In genomic region chr7:80760292-80760691, GRCh38 we compare ENCODE assay signal across 18 cellular contexts.
A peak's percentile ranks its signal among the peaks of the same experiment; 100 is the strongest.
DNase-seq lines count a peak whose midpoint lies in the region; ATAC-seq and TF ChIP-seq lines count a peak whose summit lies in the region.
"Had no signal": no experiment of that assay in that cellular context is flagged by ENCODE, and none has a peak within 500 bp of the region (broad histone marks: within the 10 kb centered on the region; RNA-seq: fewer than 3 reads in every experiment).

No MANE protein-coding gene starts in this region.

- no peak for TF ChIP-seq CTCF in nephron (IDR thresholded peaks at IDR 0.05; ENCODE audit: unreplicated experiment in 3 of 3)
- no peak for TF ChIP-seq CTCF in tibial nerve (IDR thresholded peaks at IDR 0.05)

- no peak for TF ChIP-seq POLR2A in tibial nerve (IDR thresholded peaks at IDR 0.05)

- no peaks in the 10 kb centered on the region for H3K9me3 Mint-ChIP-seq in nephron

- H3K9me3 ChIP-seq in SK-N-MC (ENCODE audit: low read depth, low read length) (no peaks in the 10 kb centered on the region), tibial nerve (no peaks in the 10 kb centered on the region), right cardiac atrium (ENCODE audit: control insufficient read depth, low read length) (no peaks in the 10 kb centered on the region)
- H3K9me3 ChIP-seq: BE2C, suprapubic skin had no signal

- 0 out of 2 replicates have a peak overlapping the region, but pooled peaks have one; percentile 4 for H3K27ac ChIP-seq in SK-N-MC
- no peak overlapping the region for H3K27ac ChIP-seq in tibial nerve
- H3K27ac ChIP-seq in right cardiac atrium (ENCODE audit: low read length) = no peak overlapping the region
- H3K27ac ChIP-seq: coronary artery, suprapubic skin had no signal

- no peaks in the 10 kb centered on the region for H3K27me3 Mint-ChIP-seq in nephron (ENCODE audit: low read depth)

- no peaks in the 10 kb centered on the region for H3K27me3 ChIP-seq in tibial nerve
- no peaks in the 10 kb centered on the region for H3K27me3 ChIP-seq in right cardiac atrium (ENCODE audit: control insufficient read depth, insufficient read depth)
- H3K27me3 ChIP-seq: BE2C, suprapubic skin had no signal

- peak overlapping the region in 2 of 3 experiments; percentile 17 to 18 for H3K27ac Mint-ChIP-seq in nephron

- H3K4me3 ChIP-seq in SK-N-MC (no peak overlapping the region), tibial nerve (no peak overlapping the region), right cardiac atrium (ENCODE audit: low read length) (no peak overlapping the region)
- H3K4me3 ChIP-seq: coronary artery, suprapubic skin had no signal

- peaks cover 20% of the 10 kb centered on the region for H3K36me3 Mint-ChIP-seq in nephron (ENCODE audit: low read depth)

- H3K36me3 ChIP-seq in SK-N-MC (ENCODE audit: insufficient read depth, low read length) (peaks cover 32% of the 10 kb centered on the region), tibial nerve (peaks cover 0 to 17% (median 0%) of the 10 kb centered on the region in 3 donors)
- H3K36me3 ChIP-seq: BE2C, suprapubic skin had no signal

- intact Hi-C loops in right cardiac atrium (cut with DNase I) = no loop called here

- H3K4me1 Mint-ChIP-seq in nephron = peaks cover 12% of the 10 kb centered on the region

- no peak overlapping the region for H3K9ac ChIP-seq in SK-N-MC (ENCODE audit: insufficient read length)

- 70 to 73% methylated on average over 4 of the region's 4 CpGs for WGBS in tibial nerve, 2 donors
- WGBS in right cardiac atrium = 75% methylated on average over 4 of the region's 4 CpGs

- DNase-seq in EH (ENCODE audit: low read depth) = peak; percentile 42
- DNase-seq in LoVo (ENCODE audit: low spot score) = peak; percentile 60
- no peak for DNase-seq in SK-N-MC (ENCODE audit: low read depth, low spot score)
- DNase-seq in tibial nerve (ENCODE audit: low spot score in 2 of 2) = no peak
- no peak for DNase-seq in pons (ENCODE audit: low spot score)
- no peak for DNase-seq in right cardiac atrium
- DNase-seq: activated CD4-positive, CD25-positive, alpha-beta regulatory T cell; activated effector memory CD4-positive, alpha-beta T cell treated with anti-CD3 and anti-CD28 coated beads, Interleukin-2, amount 50 U/mL, for 16 hours; BE2C; MV-4-11; NCI-H446; stimulated activated CD8-positive, alpha-beta memory T cell treated with anti-CD3 and anti-CD28 coated beads, Interleukin-4, amount 100 ng/mL, for 48 hours had no signal

- no peak overlapping the region for H3K4me3 Mint-ChIP-seq in nephron

- no peak for ATAC-seq in GM21528 (IDR thresholded peaks at IDR 0.05; ENCODE audit: low FRiP score, unreplicated experiment)
- ATAC-seq in right cardiac atrium = no peak
- ATAC-seq: Panc1, sciatic nerve had no signal

- H3K4me1 ChIP-seq in tibial nerve = no peaks in the 10 kb centered on the region
- no peaks in the 10 kb centered on the region for H3K4me1 ChIP-seq in right cardiac atrium (ENCODE audit: control insufficient read depth, insufficient read depth, low read length)
- H3K4me1 ChIP-seq: BE2C, suprapubic skin had no signal

- TF ChIP-seq EP300 in tibial nerve (IDR thresholded peaks at IDR 0.05) = no peak

Comparison
In these comparisons a context has a peak if more than half of its experiments do, and no peak if none do; other contexts are left out.
1. DNase-seq: peak in EH (single experiment) and LoVo (single experiment); none in SK-N-MC (single experiment), tibial nerve (0 of 2), pons (single experiment) and right cardiac atrium (0 of 3).